Comparison of ENCODE assay signal across 8 cellular contexts in genomic region chr5:81779935-81780266, GRCh38. TPM values are rescaled to one million over a fixed set of nuclear protein-coding genes. Genes with fewer than 3 reads are reported as not detected.
DNase-seq lines count a peak whose midpoint lies in the region; ATAC-seq and TF ChIP-seq lines count a peak whose summit lies in the region.

No MANE protein-coding gene starts in this region.

- no peaks in the 10 kb centered on the region for H3K27me3 ChIP-seq in lower lobe of right lung (ENCODE audit: low read depth)
- H3K27me3 ChIP-seq in tibial nerve = no peaks in the 10 kb centered on the region

- no peaks in the 10 kb centered on the region for H3K36me3 ChIP-seq in lower lobe of right lung
- no peaks in the 10 kb centered on the region for H3K36me3 ChIP-seq in tibial nerve

- no peak overlapping the region for H3K4me3 Mint-ChIP-seq in activated CD8-positive, alpha-beta memory T cell treated with anti-CD3 and anti-CD28 coated beads, Interleukin-2, amount 10 ng/mL, durations not matched to agents 7 days and 5 days

- H3K9me3 ChIP-seq in lower lobe of right lung = no peaks in the 10 kb centered on the region
- no peaks in the 10 kb centered on the region for H3K9me3 ChIP-seq in tibial nerve

- no peak for DNase-seq in activated CD8-positive, alpha-beta memory T cell treated with anti-CD3 and anti-CD28 coated beads, Interleukin-2, amount 10 ng/mL, durations not matched to agents 7 days and 5 days
- DNase-seq in activated CD8-positive, alpha-beta memory T cell treated with anti-CD3 and anti-CD28 coated beads for 24 hours = no peak
- peak; percentile 33 to 38 for DNase-seq in activated T-cell treated with anti-CD3 and anti-CD28 coated beads, Interleukin-2, amount 50 U/mL, for 48 hours
- DNase-seq in lower lobe of right lung (no peak), tibial nerve (ENCODE audit: low spot score in 2 of 2) (no peak), GM13976 (ENCODE audit: low spot score) (no peak), SIG-M5 treated with dmso at 0.1 percent for 504 hours (lab: John Stamatoyannopoulos, UW; ENCODE audit: unreplicated experiment) (no peak)

- WGBS in tibial nerve, 2 donors = 78 to 83% methylated on average over 4 of the region's 4 CpGs

- TF ChIP-seq CTCF in lower lobe of right lung (IDR thresholded peaks at IDR 0.05) = no peak
- no peak for TF ChIP-seq CTCF in tibial nerve (IDR thresholded peaks at IDR 0.05)
- no peak for TF ChIP-seq CTCF in GM13976 (IDR thresholded peaks at IDR 0.05; ENCODE audit: borderline replicate concordance, control extremely low read depth, extremely low read depth, insufficient read depth, missing control alignments)

- no peaks in the 10 kb centered on the region for H3K27me3 Mint-ChIP-seq in activated CD8-positive, alpha-beta memory T cell treated with anti-CD3 and anti-CD28 coated beads, Interleukin-2, amount 10 ng/mL, durations not matched to agents 7 days and 5 days

- in situ Hi-C loops in GM13976 (cut with MboI; ENCODE audit: low sequenced_read_pairs, unreplicated experiment) = no loop called here

- H3K4me1 ChIP-seq in lower lobe of right lung (peaks cover 21% of the 10 kb centered on the region), tibial nerve (peaks cover 0 to 26% (median 10%) of the 10 kb centered on the region in 4 donors)

- CTCF ChIA-PET in activated CD8-positive, alpha-beta memory T cell treated with anti-CD3 and anti-CD28 coated beads, Interleukin-2, amount 10 ng/mL, durations not matched to agents 7 days and 5 days (lab: Charles Lee) = interaction anchor here (1.5 to 1.7 kb wide), 2 partner anchors 12 to 59 kb away, joined by 5 to 7 read pairs; no protein-coding TSS in a partner anchor

- H3K36me3 Mint-ChIP-seq in activated CD8-positive, alpha-beta memory T cell treated with anti-CD3 and anti-CD28 coated beads, Interleukin-2, amount 10 ng/mL, durations not matched to agents 7 days and 5 days = peaks cover 8% of the 10 kb centered on the region

- no peak for TF ChIP-seq EP300 in tibial nerve (IDR thresholded peaks at IDR 0.05)

- H3K4me3 ChIP-seq in lower lobe of right lung (no peak overlapping the region), tibial nerve (no peak overlapping the region)

- peak overlapping the region; percentile 87 for H3K27ac Mint-ChIP-seq in activated CD8-positive, alpha-beta memory T cell treated with anti-CD3 and anti-CD28 coated beads, Interleukin-2, amount 10 ng/mL, durations not matched to agents 7 days and 5 days

- H3K9me3 Mint-ChIP-seq in activated CD8-positive, alpha-beta memory T cell treated with anti-CD3 and anti-CD28 coated beads, Interleukin-2, amount 10 ng/mL, durations not matched to agents 7 days and 5 days (ENCODE audit: low read depth) = no peaks in the 10 kb centered on the region

- H3K27ac ChIP-seq in lower lobe of right lung (peak overlapping the region; percentile 81), tibial nerve (peak overlapping the region; percentile 70 to 88 (median 80))

- intact Hi-C loops in lower lobe of right lung (cut with DNase I) = no loop called here

- peaks cover 17% of the 10 kb centered on the region for H3K4me1 Mint-ChIP-seq in activated CD8-positive, alpha-beta memory T cell treated with anti-CD3 and anti-CD28 coated beads, Interleukin-2, amount 10 ng/mL, durations not matched to agents 7 days and 5 days

- no peak for ATAC-seq in activated CD8-positive, alpha-beta memory T cell treated with anti-CD3 and anti-CD28 coated beads, Interleukin-2, amount 10 ng/mL, durations not matched to agents 7 days and 5 days
- ATAC-seq in lower lobe of right lung (peak in 1 of 2 donors; percentile 37), GM21723 (IDR thresholded peaks at IDR 0.05; ENCODE audit: unreplicated experiment) (no peak)

- no peak for TF ChIP-seq POLR2A in tibial nerve (IDR thresholded peaks at IDR 0.05)

RNA-seq across cellular contexts. Expression of gene SSBP2, which starts 29.0 kb away (rescaled TPM):
- 10 to 100 TPM; 13.1 to 21.5 TPM for total RNA-seq in activated CD8-positive, alpha-beta memory T cell treated with anti-CD3 and anti-CD28 coated beads, Interleukin-2, amount 10 ng/mL, durations not matched to agents 7 days and 5 days
- total RNA-seq in lower lobe of right lung (41.1 TPM), tibial nerve (10 to 100 TPM; 62.6 to 95.1 (median 77.5) TPM)

Comparison
In these comparisons a context has a peak if more than half of its experiments do, and no peak if none do; other contexts are left out.
1. DNase-seq: peak in activated T-cell treated with anti-CD3 and anti-CD28 coated beads, Interleukin-2, amount 50 U/mL, for 48 hours (2 of 2); none in activated CD8-positive, alpha-beta memory T cell treated with anti-CD3 and anti-CD28 coated beads, Interleukin-2, amount 10 ng/mL, durations not matched to agents 7 days and 5 days (single experiment), activated CD8-positive, alpha-beta memory T cell treated with anti-CD3 and anti-CD28 coated beads for 24 hours (single experiment), lower lobe of right lung (single experiment), tibial nerve (0 of 2), GM13976 (single experiment) and SIG-M5 treated with dmso at 0.1 percent for 504 hours (single experiment).